2 cellular contexts compared by ENCODE assay signal in the genomic region with DNA sequence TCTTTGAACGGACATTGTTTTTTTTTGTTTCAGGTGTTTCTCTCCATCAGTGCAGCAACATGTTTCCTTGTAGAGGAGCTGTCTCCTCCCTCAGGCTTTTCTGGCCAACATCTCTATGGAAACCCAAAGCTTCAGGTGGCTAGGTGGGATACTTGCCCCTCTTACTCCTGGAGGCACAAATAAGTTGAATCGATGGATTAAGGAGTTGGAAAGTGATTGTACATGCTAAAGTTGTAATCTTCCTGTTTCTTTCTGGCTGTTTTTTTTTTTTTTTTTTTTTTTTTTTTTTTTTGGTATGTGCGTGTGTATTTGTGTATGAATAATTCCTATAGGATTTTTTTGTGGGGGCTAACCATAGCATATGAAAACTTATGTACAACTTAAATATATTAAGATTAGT.
TF ChIP-seq lines count a peak whose summit lies in the region.

No MANE protein-coding gene starts in this region.

TF ChIP-seq in GM23338, 12 proteins besides CTCF, POLR2A, EP300 and RAD21:
- TF ChIP-seq, protein P1, sequence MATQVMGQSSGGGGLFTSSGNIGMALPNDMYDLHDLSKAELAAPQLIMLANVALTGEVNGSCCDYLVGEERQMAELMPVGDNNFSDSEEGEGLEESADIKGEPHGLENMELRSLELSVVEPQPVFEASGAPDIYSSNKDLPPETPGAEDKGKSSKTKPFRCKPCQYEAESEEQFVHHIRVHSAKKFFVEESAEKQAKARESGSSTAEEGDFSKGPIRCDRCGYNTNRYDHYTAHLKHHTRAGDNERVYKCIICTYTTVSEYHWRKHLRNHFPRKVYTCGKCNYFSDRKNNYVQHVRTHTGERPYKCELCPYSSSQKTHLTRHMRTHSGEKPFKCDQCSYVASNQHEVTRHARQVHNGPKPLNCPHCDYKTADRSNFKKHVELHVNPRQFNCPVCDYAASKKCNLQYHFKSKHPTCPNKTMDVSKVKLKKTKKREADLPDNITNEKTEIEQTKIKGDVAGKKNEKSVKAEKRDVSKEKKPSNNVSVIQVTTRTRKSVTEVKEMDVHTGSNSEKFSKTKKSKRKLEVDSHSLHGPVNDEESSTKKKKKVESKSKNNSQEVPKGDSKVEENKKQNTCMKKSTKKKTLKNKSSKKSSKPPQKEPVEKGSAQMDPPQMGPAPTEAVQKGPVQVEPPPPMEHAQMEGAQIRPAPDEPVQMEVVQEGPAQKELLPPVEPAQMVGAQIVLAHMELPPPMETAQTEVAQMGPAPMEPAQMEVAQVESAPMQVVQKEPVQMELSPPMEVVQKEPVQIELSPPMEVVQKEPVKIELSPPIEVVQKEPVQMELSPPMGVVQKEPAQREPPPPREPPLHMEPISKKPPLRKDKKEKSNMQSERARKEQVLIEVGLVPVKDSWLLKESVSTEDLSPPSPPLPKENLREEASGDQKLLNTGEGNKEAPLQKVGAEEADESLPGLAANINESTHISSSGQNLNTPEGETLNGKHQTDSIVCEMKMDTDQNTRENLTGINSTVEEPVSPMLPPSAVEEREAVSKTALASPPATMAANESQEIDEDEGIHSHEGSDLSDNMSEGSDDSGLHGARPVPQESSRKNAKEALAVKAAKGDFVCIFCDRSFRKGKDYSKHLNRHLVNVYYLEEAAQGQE (IDR thresholded peaks at IDR 0.05; ENCODE audit: unreplicated experiment) = no peak
- TF ChIP-seq ZNF331 (CRISPR knock-in tag; IDR thresholded peaks at IDR 0.05; ENCODE audit: low read depth) (no peak), EZH2phosphoT487 (IDR thresholded peaks at IDR 0.05; ENCODE audit: unreplicated experiment) (no peak), ZNF114 (CRISPR knock-in tag; IDR thresholded peaks at IDR 0.05) (no peak), EZH2 (IDR thresholded peaks at IDR 0.05; ENCODE audit: low read depth, unreplicated experiment) (no peak), JUNB (IDR thresholded peaks at IDR 0.05; ENCODE audit: unreplicated experiment) (no peak), ETS1 (IDR thresholded peaks at IDR 0.05) (no peak)

TF ChIP-seq in GM12878, 131 proteins besides CTCF, POLR2A, EP300 and RAD21:
- TF ChIP-seq ZNF384 (IDR thresholded peaks at IDR 0.05; ENCODE audit: borderline replicate concordance, low read depth, low read length) = 0 out of 2 replicates have a peak, but pooled peaks have one; percentile 12
- no peak for TF ChIP-seq NBN (IDR thresholded peaks at IDR 0.05)
